In genomic region chr18:69626643-69627242, GRCh38 we compare ENCODE assay signal across 1 cellular context.
TF ChIP-seq lines count a peak whose summit lies in the region.

No MANE protein-coding gene starts in this region.

TF ChIP-seq in SK-N-SH treated with all-trans-retinoic acid at 6 μM for 48 hours, 23 proteins besides CTCF, POLR2A, EP300 and RAD21 (continued from another document):
- TF ChIP-seq, protein P1, sequence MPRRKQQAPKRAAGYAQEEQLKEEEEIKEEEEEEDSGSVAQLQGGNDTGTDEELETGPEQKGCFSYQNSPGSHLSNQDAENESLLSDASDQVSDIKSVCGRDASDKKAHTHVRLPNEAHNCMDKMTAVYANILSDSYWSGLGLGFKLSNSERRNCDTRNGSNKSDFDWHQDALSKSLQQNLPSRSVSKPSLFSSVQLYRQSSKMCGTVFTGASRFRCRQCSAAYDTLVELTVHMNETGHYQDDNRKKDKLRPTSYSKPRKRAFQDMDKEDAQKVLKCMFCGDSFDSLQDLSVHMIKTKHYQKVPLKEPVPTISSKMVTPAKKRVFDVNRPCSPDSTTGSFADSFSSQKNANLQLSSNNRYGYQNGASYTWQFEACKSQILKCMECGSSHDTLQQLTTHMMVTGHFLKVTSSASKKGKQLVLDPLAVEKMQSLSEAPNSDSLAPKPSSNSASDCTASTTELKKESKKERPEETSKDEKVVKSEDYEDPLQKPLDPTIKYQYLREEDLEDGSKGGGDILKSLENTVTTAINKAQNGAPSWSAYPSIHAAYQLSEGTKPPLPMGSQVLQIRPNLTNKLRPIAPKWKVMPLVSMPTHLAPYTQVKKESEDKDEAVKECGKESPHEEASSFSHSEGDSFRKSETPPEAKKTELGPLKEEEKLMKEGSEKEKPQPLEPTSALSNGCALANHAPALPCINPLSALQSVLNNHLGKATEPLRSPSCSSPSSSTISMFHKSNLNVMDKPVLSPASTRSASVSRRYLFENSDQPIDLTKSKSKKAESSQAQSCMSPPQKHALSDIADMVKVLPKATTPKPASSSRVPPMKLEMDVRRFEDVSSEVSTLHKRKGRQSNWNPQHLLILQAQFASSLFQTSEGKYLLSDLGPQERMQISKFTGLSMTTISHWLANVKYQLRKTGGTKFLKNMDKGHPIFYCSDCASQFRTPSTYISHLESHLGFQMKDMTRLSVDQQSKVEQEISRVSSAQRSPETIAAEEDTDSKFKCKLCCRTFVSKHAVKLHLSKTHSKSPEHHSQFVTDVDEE (CRISPR knock-in tag; IDR thresholded peaks at IDR 0.05) = no peak
- TF ChIP-seq ESRRG (CRISPR knock-in tag; IDR thresholded peaks at IDR 0.05) (no peak), ARNTL (CRISPR knock-in tag; IDR thresholded peaks at IDR 0.05; ENCODE audit: borderline replicate concordance, low read depth) (no peak), ZFP3 (CRISPR knock-in tag; IDR thresholded peaks at IDR 0.05) (no peak), ISL1 (CRISPR knock-in tag; IDR thresholded peaks at IDR 0.05) (peak; percentile 80), RARB (CRISPR knock-in tag; IDR thresholded peaks at IDR 0.05) (no peak), TOX (CRISPR knock-in tag; IDR thresholded peaks at IDR 0.05; ENCODE audit: borderline replicate concordance) (no peak), CSDC2 (CRISPR knock-in tag; IDR thresholded peaks at IDR 0.05) (0 out of 2 replicates have a peak, but pooled peaks have one; percentile 58), OSR1 (CRISPR knock-in tag; IDR thresholded peaks at IDR 0.05) (no peak), BACH2 (CRISPR knock-in tag; IDR thresholded peaks at IDR 0.05; ENCODE audit: borderline replicate concordance) (no peak)
